ENCODE assay signal across 20 cellular contexts in genomic region chr11:134987828-134988227, GRCh38.
DNase-seq lines count a peak whose midpoint lies in the region; ATAC-seq, FAIRE-seq and TF ChIP-seq lines count a peak whose summit lies in the region.
"Had no signal": no experiment of that assay in that cellular context is flagged by ENCODE, and none has a peak within 500 bp of the region (broad histone marks: within the 10 kb centered on the region; RNA-seq: fewer than 3 reads in every experiment).

No MANE protein-coding gene starts in this region.

- H3K4me3 ChIP-seq in BLaER1 treated with 17β-estradiol and CSF1 and Interleukin-3, amounts not matched to agents 10 nM and 100 nM: no peak overlapping the region
- peak overlapping the region; percentile 13; the same call in 1 of the 2 replicates for H3K4me3 ChIP-seq in SK-N-MC
- no peak overlapping the region for H3K4me3 ChIP-seq in H1 (ENCODE audit: extremely low read depth in 1 of 4, insufficient read depth in 2 of 4, low read depth in 3 of 4, low read length in 4 of 4)
- no peak overlapping the region for H3K4me3 ChIP-seq in lung
- H3K4me3 ChIP-seq: BLaER1, HAP-1 had no signal

- no peak overlapping the region for H2AFZ ChIP-seq in H1 (ENCODE audit: low read length)

- no peak overlapping the region for H4K5ac ChIP-seq in H1 (ENCODE audit: insufficient read length, low read depth, low read length)

- H3K9me3 ChIP-seq in BLaER1 treated with 17β-estradiol and CSF1 and Interleukin-3, amounts not matched to agents 10 nM and 100 nM (replicated peaks in 1 of 11): no peaks in the 10 kb centered on the region
- H3K9me3 ChIP-seq in SK-N-MC (ENCODE audit: low read depth, low read length) (no peaks in the 10 kb centered on the region), H1 (ENCODE audit: insufficient read depth in 2 of 2, low read depth in 1 of 2, low read length in 1 of 2) (no peaks in the 10 kb centered on the region), lung (ENCODE audit: control insufficient read depth in 2 of 2, insufficient read depth in 1 of 2, low read length in 1 of 2) (peaks cover 0 to 1% of the 10 kb centered on the region in 2 donors)
- H3K9me3 ChIP-seq: BLaER1, HAP-1 had no signal

- H3K4me2 ChIP-seq in BLaER1 treated with 17β-estradiol and CSF1 and Interleukin-3, amounts not matched to agents 10 nM and 100 nM: peak overlapping the region in 6 of 11 experiments; percentile 22 to 49 (median 30); a peak in 7 of 22 replicates
- H3K4me2 ChIP-seq in H1 (ENCODE audit: insufficient read depth in 1 of 2, low read depth in 2 of 2, low read length in 2 of 2): no peak overlapping the region
- H3K4me2 ChIP-seq: BLaER1 had no signal

- peaks cover 0 to 17% (median 6%) of the 10 kb centered on the region in 10 experiments; a peak in 7 of 20 replicates for H3K4me1 ChIP-seq in BLaER1 treated with 17β-estradiol and CSF1 and Interleukin-3, amounts not matched to agents 10 nM and 100 nM
- H3K4me1 ChIP-seq in H1 (replicated peaks in 1 of 4; ENCODE audit: control insufficient read depth in 3 of 4, insufficient read depth in 4 of 4, low read length in 3 of 4) (peaks cover 4 to 14% (median 13%) of the 10 kb centered on the region in 4 experiments; a peak in 6 of 7 replicates), lung (ENCODE audit: control insufficient read depth in 2 of 2, insufficient read depth in 2 of 2, low read length in 2 of 2) (no peaks in the 10 kb centered on the region), foreskin keratinocyte (no peaks in the 10 kb centered on the region)

- H3K27ac ChIP-seq in BLaER1 treated with 17β-estradiol and CSF1 and Interleukin-3, amounts not matched to agents 10 nM and 100 nM: no peak overlapping the region
- H3K27ac ChIP-seq in SK-N-MC (peak overlapping the region; percentile 99), H1 (ENCODE audit: low read depth, low read length) (no peak overlapping the region), lung (ENCODE audit: low read depth in 1 of 2, low read length in 1 of 2) (no peak overlapping the region), foreskin keratinocyte (no peak overlapping the region)
- H3K27ac ChIP-seq: 22Rv1, BLaER1 had no signal

- H2AK5ac ChIP-seq in H1 (ENCODE audit: low read depth, low read length): peak overlapping the region; percentile 99

- no peak for TF ChIP-seq EP300 in H1 (IDR thresholded peaks at IDR 0.05; ENCODE audit: borderline replicate concordance in 1 of 2, low read depth in 2 of 2, low read length in 2 of 2)

- H2BK12ac ChIP-seq in H1 (ENCODE audit: low read depth, low read length): peak overlapping the region; percentile 100

- ATAC-seq in lung (ENCODE audit: insufficient read depth, low FRiP score): no peak
- ATAC-seq in foreskin keratinocyte: no peak

- TF ChIP-seq CTCF in H1 (IDR thresholded peaks at IDR 0.05; ENCODE audit: control extremely low read depth in 1 of 3, insufficient read depth in 1 of 3, low read depth in 1 of 3, low read length in 3 of 3) (no peak), lung (IDR thresholded peaks at IDR 0.05; ENCODE audit: control extremely low read depth, extremely low read depth) (no peak), foreskin keratinocyte (conservative IDR thresholded peaks at IDR 0.05) (no peak)

- H3K79me2 ChIP-seq in H1 (ENCODE audit: control insufficient read depth in 1 of 2, insufficient read depth in 2 of 2, low read length in 2 of 2): no peaks in the 10 kb centered on the region

- H3K27me3 ChIP-seq in BLaER1 treated with 17β-estradiol and CSF1 and Interleukin-3, amounts not matched to agents 10 nM and 100 nM: no peaks in the 10 kb centered on the region
- H3K27me3 ChIP-seq in H1 (replicated peaks in 1 of 4; ENCODE audit: control insufficient read depth in 3 of 4, extremely low read depth in 1 of 4, insufficient read depth in 3 of 4, low read length in 3 of 4) (no peaks in the 10 kb centered on the region), lung (ENCODE audit: control insufficient read depth, insufficient read depth) (no peaks in the 10 kb centered on the region), foreskin keratinocyte (no peaks in the 10 kb centered on the region)
- H3K27me3 ChIP-seq: BLaER1 had no signal

- H2BK5ac ChIP-seq in H1 (ENCODE audit: low read depth, low read length): peak overlapping the region; percentile 98

- DNase-seq in SK-N-MC (ENCODE audit: low read depth, low spot score) (no peak), H1 (ENCODE audit: low read depth in 1 of 2, low spot score in 2 of 2) (no peak), lung (ENCODE audit: low spot score) (peak; percentile 1), activated gamma-delta T cell (lab: John Stamatoyannopoulos, UW) (no peak), COR-L47 (lab: John Stamatoyannopoulos, UW) (no peak), foreskin keratinocyte (no peak)
- no peak for DNase-seq in stimulated activated CD8-positive, alpha-beta memory T cell treated with anti-CD3 and anti-CD28 coated beads, Interleukin-4, amount 100 ng/mL, for 48 hours
- DNase-seq: Calu3; CD4-positive, alpha-beta T cell; CD8-positive, alpha-beta memory T cell; DMS53; DMS79 treated with DMSO at 0.1 percent for 48 hours; GF-D8; HFFc6 had no signal

- H2BK15ac ChIP-seq in H1 (ENCODE audit: low read length): peak overlapping the region; percentile 99; the same call in 1 of the 2 replicates

- no peaks in the 10 kb centered on the region for H4K20me1 ChIP-seq in BLaER1 treated with 17β-estradiol and CSF1 and Interleukin-3, amounts not matched to agents 10 nM and 100 nM
- no peaks in the 10 kb centered on the region for H4K20me1 ChIP-seq in H1 (replicated peaks in 1 of 2; ENCODE audit: control insufficient read depth in 1 of 2, insufficient read depth in 2 of 2, low read length in 2 of 2)
- H4K20me1 ChIP-seq: BLaER1 had no signal

- CTCF ChIA-PET in H1 (lab: Charles Lee; ENCODE audit: partially characterized antibody): interaction anchor here (0.6 to 2.3 kb wide), 4 partner anchors 9 to 90 kb away, joined by 3 to 8 read pairs (median 3); no protein-coding TSS in a partner anchor

- no peak overlapping the region for H4K8ac ChIP-seq in H1 (ENCODE audit: extremely low read depth, insufficient read depth, low read length)

- H3K23ac ChIP-seq in H1 (ENCODE audit: insufficient read length): no peak overlapping the region

- peak overlapping the region; percentile 84 for H4K91ac ChIP-seq in H1 (replicated peaks; ENCODE audit: insufficient read length, low read length)

- no peak overlapping the region for H3K9ac ChIP-seq in BLaER1 treated with 17β-estradiol and CSF1 and Interleukin-3, amounts not matched to agents 10 nM and 100 nM
- H3K9ac ChIP-seq in SK-N-MC (ENCODE audit: insufficient read length) (peak overlapping the region; percentile 54), H1 (replicated peaks in 1 of 4; ENCODE audit: extremely low read depth in 1 of 4, low read depth in 3 of 4, low read length in 3 of 4) (no peak overlapping the region)
- H3K9ac ChIP-seq: BLaER1 had no signal

- H3K18ac ChIP-seq in H1 (ENCODE audit: extremely low read depth, low read length): peak overlapping the region; percentile 91

- no peaks in the 10 kb centered on the region; the same call in 1 of the 2 replicates for H3K23me2 ChIP-seq in H1 (ENCODE audit: low read depth, low read length)

- WGBS in H1 (ENCODE audit: extremely low coverage in 1 of 2, insufficient coverage in 1 of 2, insufficient read length in 1 of 2, insufficient replicate concordance in 2 of 2, low coverage in 1 of 2, low lambda C conversion rate in 2 of 2, missing lambda C conversion rate in 1 of 2), 2 experiments: 90% methylated on average over 8 of the region's 8 CpGs; no CpG with 5 or more reads in 1 of the 2 experiments
- WGBS in lung, 2 donors: 67 to 69% methylated on average over 8 of the region's 8 CpGs

- no peak overlapping the region for H3K56ac ChIP-seq in H1 (replicated peaks; ENCODE audit: insufficient read length, low read depth, low read length)

- FAIRE-seq in H1 (lab: Jason Lieb, UNC): no peak
- FAIRE-seq: A204.1, GM12892 had no signal

- POLR2A ChIA-PET in H1 (lab: Charles Lee; ENCODE audit: partially characterized antibody): no interaction called here

- no peak for TF ChIP-seq POLR2A in H1 (IDR thresholded peaks at IDR 0.05; ENCODE audit: control extremely low read depth in 1 of 2, low read depth in 2 of 2, low read length in 2 of 2)

- TF ChIP-seq RAD21 in H1 (IDR thresholded peaks at IDR 0.05 in 1 of 2, conservative IDR thresholded peaks at IDR 0.05 in 1 of 2; ENCODE audit: low read depth in 2 of 2, low read length in 2 of 2): no peak

- no peaks in the 10 kb centered on the region for H3K36me3 ChIP-seq in BLaER1 treated with 17β-estradiol and CSF1 and Interleukin-3, amounts not matched to agents 10 nM and 100 nM
- no peaks in the 10 kb centered on the region for H3K36me3 ChIP-seq in SK-N-MC (ENCODE audit: insufficient read depth, low read length)
- no peaks in the 10 kb centered on the region for H3K36me3 ChIP-seq in H1 (ENCODE audit: control insufficient read depth in 2 of 4, insufficient read depth in 4 of 4, low read length in 3 of 4)
- H3K36me3 ChIP-seq in lung (ENCODE audit: control insufficient read depth in 2 of 2, insufficient read depth in 2 of 2, low read length in 2 of 2): no peaks in the 10 kb centered on the region
- H3K36me3 ChIP-seq: BLaER1, HAP-1 had no signal

- no peak overlapping the region for H3K14ac ChIP-seq in H1 (ENCODE audit: insufficient read length)

- no peaks in the 10 kb centered on the region for H3K79me1 ChIP-seq in H1 (ENCODE audit: low read depth, low read length)

- H2BK120ac ChIP-seq in H1 (replicated peaks; ENCODE audit: low read depth, low read length): peak overlapping the region; percentile 86

- H2BK20ac ChIP-seq in H1 (ENCODE audit: low read length): peak overlapping the region; percentile 94

- peak overlapping the region; percentile 91 for H3K4ac ChIP-seq in H1 (replicated peaks; ENCODE audit: insufficient read length, low read depth, low read length)

TF ChIP-seq in H1, 55 proteins besides CTCF, POLR2A, EP300 and RAD21:
- TF ChIP-seq GABPA (IDR thresholded peaks at IDR 0.05; ENCODE audit: borderline replicate concordance, insufficient read depth, low read length) (no peak), EZH2 (IDR thresholded peaks at IDR 0.05; ENCODE audit: low read depth, low read length, severe bottlenecking) (no peak), CBX5 (IDR thresholded peaks at IDR 0.05; ENCODE audit: low read depth, low read length) (no peak), BACH1 (IDR thresholded peaks at IDR 0.05; ENCODE audit: low read length) (no peak), ATF3 (IDR thresholded peaks at IDR 0.05; ENCODE audit: insufficient read depth, low read depth, low read length) (no peak), HDAC6 (IDR thresholded peaks at IDR 0.05; ENCODE audit: low read depth, low read length) (no peak), EGR1 (IDR thresholded peaks at IDR 0.05; ENCODE audit: borderline replicate concordance, low read depth, low read length) (no peak)

Comparison
In these comparisons a context has a peak if more than half of its experiments do, and no peak if none do; other contexts are left out.
1. H3K4me2 ChIP-seq: peak in BLaER1 treated with 17β-estradiol and CSF1 and Interleukin-3, amounts not matched to agents 10 nM and 100 nM (6 of 11); none in H1 (0 of 2).